ENCODE assay signal across 21 cellular contexts in the genomic region with DNA sequence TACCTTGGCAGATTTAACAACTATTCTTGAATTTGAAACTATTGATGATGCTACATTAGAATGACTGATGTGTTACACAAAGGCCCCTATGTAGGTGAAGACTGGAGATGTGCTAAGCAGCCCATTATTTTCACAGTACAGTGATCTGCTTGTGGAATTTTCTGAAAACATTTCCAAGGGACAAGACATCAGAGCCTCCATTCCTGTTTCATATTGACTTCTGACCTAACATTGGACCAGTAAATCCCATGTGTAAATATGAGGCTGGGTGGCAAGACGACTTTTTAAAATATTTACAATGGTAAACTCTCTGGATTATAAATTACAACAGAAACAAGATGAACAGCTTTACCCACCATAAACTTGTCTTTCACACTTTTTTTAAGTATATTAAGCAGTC.
A peak's percentile ranks its signal among the peaks of the same experiment; 100 is the strongest.
DNase-seq lines count a peak whose midpoint lies in the region; ATAC-seq, FAIRE-seq and TF ChIP-seq lines count a peak whose summit lies in the region.
"Had no signal": no experiment of that assay in that cellular context is flagged by ENCODE, and none has a peak within 500 bp of the region (broad histone marks: within the 10 kb centered on the region; RNA-seq: fewer than 3 reads in every experiment).

No MANE protein-coding gene starts in this region.

- ATAC-seq in CD4-positive, alpha-beta T cell (ENCODE audit: poor library complexity), result no peak
- ATAC-seq: CD8-positive, alpha-beta T cell; HCT116 had no signal

- POLR2A ChIA-PET in CD4-positive, alpha-beta T cell (lab: Charles Lee), result no interaction called here

- H3K4me1 ChIP-seq in neural progenitor cell, result peaks cover 56% of the 10 kb centered on the region
- no peaks in the 10 kb centered on the region for H3K4me1 ChIP-seq in small intestine (ENCODE audit: control insufficient read depth in 2 of 2, insufficient read depth in 1 of 2, low read depth in 1 of 2, low read length in 1 of 2)
- H3K4me1 ChIP-seq: BLaER1 had no signal

- CTCF ChIA-PET in CD4-positive, alpha-beta T cell (lab: Charles Lee), result no interaction called here

- H3K4me3 Mint-ChIP-seq in activated CD4-positive, alpha-beta T cell treated with anti-CD3 and anti-CD28 coated beads, Interleukin-2, amount 10 ng/mL, durations not matched to agents 24 days and 14 days, result no peak overlapping the region
- H3K4me3 Mint-ChIP-seq in glutamatergic neuron (ENCODE audit: unreplicated experiment) (peak overlapping the region; percentile 48), neural progenitor cell (peak overlapping the region; percentile 41)
- H3K4me3 Mint-ChIP-seq in CD4-positive, alpha-beta T cell, result no peak overlapping the region
- H3K4me3 Mint-ChIP-seq: CD14-positive monocyte; CD8-positive, alpha-beta T cell; HFFc6; IgD-negative memory B cell had no signal

- no peak overlapping the region for H3K9ac ChIP-seq in neural progenitor cell
- H3K9ac ChIP-seq: BLaER1 had no signal

- H3K4me3 ChIP-seq in WERI-Rb-1 (ENCODE audit: low read depth, low read length) (no peak overlapping the region), neural progenitor cell (no peak overlapping the region), MG63 (no peak overlapping the region), small intestine (ENCODE audit: low read depth in 1 of 2, low read length in 2 of 2) (no peak overlapping the region)
- H3K4me3 ChIP-seq: BLaER1 had no signal

- H3K36me3 ChIP-seq in WERI-Rb-1 (no peaks in the 10 kb centered on the region), neural progenitor cell (no peaks in the 10 kb centered on the region), MG63 (no peaks in the 10 kb centered on the region), small intestine (ENCODE audit: control insufficient read depth in 2 of 2, insufficient read depth in 2 of 2, low read length in 2 of 2) (no peaks in the 10 kb centered on the region)
- H3K36me3 ChIP-seq: BLaER1 had no signal

- 60 to 97% (median 64%) methylated on average over 1 of the region's 1 CpG for WGBS in small intestine, 3 donors

- no peaks in the 10 kb centered on the region for H4K20me1 ChIP-seq in neural progenitor cell (ENCODE audit: low read depth)
- H4K20me1 ChIP-seq: BLaER1 had no signal

- H3K4me1 Mint-ChIP-seq in activated CD4-positive, alpha-beta T cell treated with anti-CD3 and anti-CD28 coated beads, Interleukin-2, amount 10 ng/mL, durations not matched to agents 24 days and 14 days, result peaks cover 5% of the 10 kb centered on the region
- peaks cover 50% of the 10 kb centered on the region for H3K4me1 Mint-ChIP-seq in glutamatergic neuron (ENCODE audit: low read depth, unreplicated experiment)
- peaks cover 57% of the 10 kb centered on the region for H3K4me1 Mint-ChIP-seq in neural progenitor cell
- H3K4me1 Mint-ChIP-seq in CD4-positive, alpha-beta T cell (ENCODE audit: low read depth), result no peaks in the 10 kb centered on the region
- H3K4me1 Mint-ChIP-seq: CD14-positive monocyte, IgD-negative memory B cell had no signal

- FAIRE-seq in small intestine (lab: Jason Lieb, UNC), result no peak
- FAIRE-seq: GM19239, H54 had no signal

- H3K79me2 ChIP-seq in neural progenitor cell (ENCODE audit: low read depth), result no peaks in the 10 kb centered on the region

- H3K27me3 Mint-ChIP-seq in activated CD4-positive, alpha-beta T cell treated with anti-CD3 and anti-CD28 coated beads, Interleukin-2, amount 10 ng/mL, durations not matched to agents 24 days and 14 days, result no peaks in the 10 kb centered on the region
- peaks cover 7% of the 10 kb centered on the region for H3K27me3 Mint-ChIP-seq in glutamatergic neuron (ENCODE audit: unreplicated experiment)
- no peaks in the 10 kb centered on the region for H3K27me3 Mint-ChIP-seq in neural progenitor cell (ENCODE audit: insufficient read depth, low read depth)
- H3K27me3 Mint-ChIP-seq in CD4-positive, alpha-beta T cell, result no peaks in the 10 kb centered on the region
- H3K27me3 Mint-ChIP-seq: IgD-negative memory B cell had no signal

- H3K27ac Mint-ChIP-seq in activated CD4-positive, alpha-beta T cell treated with anti-CD3 and anti-CD28 coated beads, Interleukin-2, amount 10 ng/mL, durations not matched to agents 24 days and 14 days, result no peak overlapping the region
- H3K27ac Mint-ChIP-seq in glutamatergic neuron (ENCODE audit: unreplicated experiment), result peak overlapping the region; percentile 99
- peak overlapping the region; percentile 98 for H3K27ac Mint-ChIP-seq in neural progenitor cell
- H3K27ac Mint-ChIP-seq in CD4-positive, alpha-beta T cell, result no peak overlapping the region
- H3K27ac Mint-ChIP-seq: CD14-positive monocyte; CD8-positive, alpha-beta T cell; HFFc6; IgD-negative memory B cell had no signal

- no peak overlapping the region for H2AFZ ChIP-seq in neural progenitor cell (replicated peaks)

- H3K27ac ChIP-seq in WERI-Rb-1 (peak overlapping the region; percentile 61; the same call in 1 of the 2 replicates), neural progenitor cell (peak overlapping the region; percentile 72), small intestine (ENCODE audit: low read depth in 1 of 2, low read length in 1 of 2) (no peak overlapping the region)
- no peak overlapping the region for H3K27ac ChIP-seq in CD4-positive, alpha-beta T cell (ENCODE audit: low read depth, low read length)
- H3K27ac ChIP-seq: BLaER1, HL-60 had no signal

- H3K9me3 ChIP-seq in WERI-Rb-1 (ENCODE audit: severe bottlenecking) (no peaks in the 10 kb centered on the region), neural progenitor cell (ENCODE audit: low read depth) (no peaks in the 10 kb centered on the region), MG63 (no peaks in the 10 kb centered on the region), small intestine (ENCODE audit: control insufficient read depth, low read depth) (no peaks in the 10 kb centered on the region)
- H3K9me3 ChIP-seq in CD4-positive, alpha-beta T cell (ENCODE audit: control insufficient read depth, low read length), result no peaks in the 10 kb centered on the region
- H3K9me3 ChIP-seq: BLaER1 had no signal

- H3K4me2 ChIP-seq in neural progenitor cell, result peak overlapping the region; percentile 49
- H3K4me2 ChIP-seq: BLaER1 had no signal

- DNase-seq in activated CD4-positive, alpha-beta T cell treated with anti-CD3 and anti-CD28 coated beads, Interleukin-2, amount 10 ng/mL, durations not matched to agents 24 days and 14 days, result peak; percentile 9
- DNase-seq in activated CD4-positive, alpha-beta T cell treated with anti-CD3 and anti-CD28 coated beads for 1 hour, result no peak
- DNase-seq in WERI-Rb-1 (no peak), glutamatergic neuron (no peak), neural progenitor cell (ENCODE audit: low spot score) (no peak), MG63 (no peak), small intestine (no peak)
- no peak for DNase-seq in CD4-positive, alpha-beta T cell
- DNase-seq: 8988T; Calu3; CD8-positive, alpha-beta T cell; DMS79 treated with DMSO at 0.1 percent for 48 hours; GF-D8; HFFc6 had no signal

- intact Hi-C loops in activated CD4-positive, alpha-beta T cell treated with anti-CD3 and anti-CD28 coated beads, Interleukin-2, amount 10 ng/mL, durations not matched to agents 24 days and 14 days (cut with micrococcal nuclease), result no loop called here
- intact Hi-C loops in CD4-positive, alpha-beta T cell (cut with DNase I, micrococcal nuclease), result no loop called here

- no peaks in the 10 kb centered on the region for H3K27me3 ChIP-seq in WERI-Rb-1 (ENCODE audit: insufficient read depth, low read depth, severe bottlenecking)
- H3K27me3 ChIP-seq in neural progenitor cell, result no peaks in the 10 kb centered on the region
- no peaks in the 10 kb centered on the region for H3K27me3 ChIP-seq in MG63
- H3K27me3 ChIP-seq in CD4-positive, alpha-beta T cell (ENCODE audit: control insufficient read depth, insufficient read depth, low read length), result no peaks in the 10 kb centered on the region
- H3K27me3 ChIP-seq in small intestine (ENCODE audit: control insufficient read depth in 2 of 2, insufficient read depth in 2 of 2, low read length in 2 of 2), result no peaks in the 10 kb centered on the region
- H3K27me3 ChIP-seq: BLaER1 had no signal

- H3K9me3 Mint-ChIP-seq in activated CD4-positive, alpha-beta T cell treated with anti-CD3 and anti-CD28 coated beads, Interleukin-2, amount 10 ng/mL, durations not matched to agents 24 days and 14 days, result no peaks in the 10 kb centered on the region
- H3K9me3 Mint-ChIP-seq in glutamatergic neuron (ENCODE audit: unreplicated experiment) (peaks cover 12% of the 10 kb centered on the region), neural progenitor cell (no peaks in the 10 kb centered on the region)
- H3K9me3 Mint-ChIP-seq in CD4-positive, alpha-beta T cell, result no peaks in the 10 kb centered on the region
- H3K9me3 Mint-ChIP-seq: CD8-positive, alpha-beta T cell; HFFc6; IgD-negative memory B cell had no signal

- TF ChIP-seq CTCF in WERI-Rb-1 (IDR thresholded peaks at IDR 0.05; ENCODE audit: low read depth, low read length), result no peak
- no peak for TF ChIP-seq CTCF in glutamatergic neuron (IDR thresholded peaks at IDR 0.05; ENCODE audit: partially characterized antibody, unreplicated experiment)
- TF ChIP-seq CTCF in neural progenitor cell (IDR thresholded peaks at IDR 0.05), result no peak
- no peak for TF ChIP-seq CTCF in CD4-positive, alpha-beta T cell (IDR thresholded peaks at IDR 0.05)

- H3F3A ChIP-seq in neural progenitor cell (ENCODE audit: low read depth), result peaks cover 35% of the 10 kb centered on the region

- peaks cover 3% of the 10 kb centered on the region for H3K36me3 Mint-ChIP-seq in activated CD4-positive, alpha-beta T cell treated with anti-CD3 and anti-CD28 coated beads, Interleukin-2, amount 10 ng/mL, durations not matched to agents 24 days and 14 days (ENCODE audit: low read depth)
- H3K36me3 Mint-ChIP-seq in glutamatergic neuron (ENCODE audit: unreplicated experiment) (no peaks in the 10 kb centered on the region), neural progenitor cell (no peaks in the 10 kb centered on the region)
- H3K36me3 Mint-ChIP-seq in CD4-positive, alpha-beta T cell (ENCODE audit: low read depth), result peaks cover 9% of the 10 kb centered on the region

Comparison
In these comparisons a context has a peak if more than half of its experiments do, and no peak if none do; other contexts are left out.
1. H3K27ac Mint-ChIP-seq: peak in glutamatergic neuron (single experiment) and neural progenitor cell (single experiment); none in activated CD4-positive, alpha-beta T cell treated with anti-CD3 and anti-CD28 coated beads, Interleukin-2, amount 10 ng/mL, durations not matched to agents 24 days and 14 days (single experiment) and CD4-positive, alpha-beta T cell (single experiment).
2. H3K4me3 Mint-ChIP-seq: peak in glutamatergic neuron (single experiment) and neural progenitor cell (single experiment); none in activated CD4-positive, alpha-beta T cell treated with anti-CD3 and anti-CD28 coated beads, Interleukin-2, amount 10 ng/mL, durations not matched to agents 24 days and 14 days (single experiment) and CD4-positive, alpha-beta T cell (single experiment).
3. H3K27ac ChIP-seq: peak in WERI-Rb-1 (single experiment) and neural progenitor cell (single experiment); none in CD4-positive, alpha-beta T cell (single experiment) and small intestine (0 of 2).